Comparison of ENCODE assay signal across 13 cellular contexts in genomic region chr17:49616086-49616485, GRCh38. TPM values are rescaled to one million over a fixed set of nuclear protein-coding genes. Genes with fewer than 3 reads are reported as not detected.
DNase-seq lines count a peak whose midpoint lies in the region; ATAC-seq and TF ChIP-seq lines count a peak whose summit lies in the region.
"Had no signal": no experiment of that assay in that cellular context is flagged by ENCODE, and none has a peak within 500 bp of the region (broad histone marks: within the 10 kb centered on the region; RNA-seq: fewer than 3 reads in every experiment).

No MANE protein-coding gene starts in this region.

- peaks cover 0 to 53% of the 10 kb centered on the region in 2 donors for H3K36me3 ChIP-seq in gastroesophageal sphincter

- TF ChIP-seq EP300 in gastroesophageal sphincter (IDR thresholded peaks at IDR 0.05): no peak

- ATAC-seq in gastroesophageal sphincter (peak; percentile 32), HG03520 (IDR thresholded peaks at IDR 0.05; ENCODE audit: unreplicated experiment) (no peak)

- H3K27ac ChIP-seq in gastroesophageal sphincter: peak overlapping the region; percentile 39 to 73 (median 68)
- H3K27ac ChIP-seq: 22Rv1, SJCRH30 had no signal

- no peaks in the 10 kb centered on the region for H3K9me3 ChIP-seq in gastroesophageal sphincter
- H3K9me3 ChIP-seq: neutrophil, SJCRH30 had no signal

- H3K4me1 ChIP-seq in gastroesophageal sphincter: peaks cover 17 to 85% (median 22%) of the 10 kb centered on the region in 3 donors
- H3K4me1 ChIP-seq: SJCRH30 had no signal

- TF ChIP-seq CTCF in gastroesophageal sphincter (IDR thresholded peaks at IDR 0.05): peak; percentile 37 to 55 (median 44)
- no peak for TF ChIP-seq CTCF in GM20000 (IDR thresholded peaks at IDR 0.05; ENCODE audit: extremely low read depth, missing control alignments)

- DNase-seq in DMS 273 (lab: John Stamatoyannopoulos, UW; ENCODE audit: unreplicated experiment) (peak; percentile 18), DMS 273 treated with DMSO at 0.1 percent for 48 hours (lab: John Stamatoyannopoulos, UW) (no peak), SW480 (ENCODE audit: low spot score) (peak; percentile 26), superior temporal gyrus (ENCODE audit: extremely low spot score) (peak; percentile 59), GM20000 (ENCODE audit: low spot score) (no peak), activated T-cell treated with anti-CD3 and anti-CD28 coated beads for 4 hours (no peak)
- DNase-seq: NCI-H1048, SJCRH30 had no signal

- H3K4me3 ChIP-seq in gastroesophageal sphincter: no peak overlapping the region
- H3K4me3 ChIP-seq: SJCRH30 had no signal

- 31 to 36% methylated on average over 3 of the region's 3 CpGs for WGBS in gastroesophageal sphincter (ENCODE audit: low coverage in 1 of 2), 2 donors

- TF ChIP-seq POLR2A in gastroesophageal sphincter (IDR thresholded peaks at IDR 0.05): no peak

- no peaks in the 10 kb centered on the region for H3K27me3 ChIP-seq in gastroesophageal sphincter
- H3K27me3 ChIP-seq: neutrophil, SJCRH30 had no signal

RNA-seq across cellular contexts. Expression of gene NXPH3, which starts 40.4 kb away (rescaled TPM):
- 10 to 100 TPM; 24.4 to 26.4 (median 25.0) TPM for total RNA-seq in gastroesophageal sphincter
- total RNA-seq: bronchial epithelial cell had no signal

Comparison
In these comparisons a context has a peak if more than half of its experiments do, and no peak if none do; other contexts are left out.
1. DNase-seq: peak in DMS 273 (single experiment), SW480 (single experiment) and superior temporal gyrus (single experiment); none in DMS 273 treated with DMSO at 0.1 percent for 48 hours (single experiment), GM20000 (single experiment) and activated T-cell treated with anti-CD3 and anti-CD28 coated beads for 4 hours (single experiment).